In the genomic region with DNA sequence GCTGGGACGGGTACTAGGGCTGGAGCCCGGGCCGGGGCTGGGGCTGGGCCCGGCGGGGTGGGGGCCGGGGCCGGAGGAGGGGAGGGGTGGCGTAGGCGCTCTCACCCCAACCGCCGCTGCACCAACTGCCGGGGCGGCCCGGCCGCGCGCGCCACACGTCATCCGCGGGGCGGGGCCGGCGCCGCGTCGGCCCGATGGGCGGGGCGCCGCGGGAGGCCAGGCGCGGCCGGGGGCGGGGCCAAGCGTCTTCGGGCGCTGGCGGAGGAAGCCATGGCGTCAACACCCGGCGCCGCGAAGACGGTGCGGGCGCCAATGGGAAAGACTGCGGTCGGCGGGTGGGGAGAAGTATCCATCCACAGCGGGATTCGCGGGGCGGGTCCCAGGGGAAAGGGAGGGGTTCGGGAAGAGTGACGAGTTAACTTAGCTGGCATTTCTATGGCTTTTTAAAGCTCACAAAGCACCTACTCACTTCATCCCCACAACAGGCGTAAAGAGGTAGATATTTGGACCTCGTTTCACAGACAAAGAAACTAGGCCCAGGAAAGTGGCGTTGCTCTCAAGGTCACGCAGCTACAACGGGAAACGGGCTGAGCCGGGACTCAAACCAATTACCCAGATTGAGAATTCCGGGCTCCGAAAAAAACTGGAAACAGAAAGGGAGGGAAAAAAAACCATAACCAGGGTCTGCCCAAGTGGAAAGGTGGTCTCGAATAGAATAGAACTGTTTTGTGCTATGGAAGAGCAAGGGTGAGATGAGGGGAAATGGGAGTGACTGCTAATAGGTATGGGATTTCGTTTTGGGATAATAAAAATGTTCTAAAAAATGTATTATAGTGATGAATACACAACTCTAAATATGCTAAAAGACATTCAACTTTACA, we compare ENCODE assay signal across 8 cellular contexts. TPM values are rescaled to one million over a fixed set of nuclear protein-coding genes. Genes with fewer than 3 reads are reported as not detected.
DNase-seq lines count a peak whose midpoint lies in the region; ATAC-seq and TF ChIP-seq lines count a peak whose summit lies in the region.

A gene with protein sequence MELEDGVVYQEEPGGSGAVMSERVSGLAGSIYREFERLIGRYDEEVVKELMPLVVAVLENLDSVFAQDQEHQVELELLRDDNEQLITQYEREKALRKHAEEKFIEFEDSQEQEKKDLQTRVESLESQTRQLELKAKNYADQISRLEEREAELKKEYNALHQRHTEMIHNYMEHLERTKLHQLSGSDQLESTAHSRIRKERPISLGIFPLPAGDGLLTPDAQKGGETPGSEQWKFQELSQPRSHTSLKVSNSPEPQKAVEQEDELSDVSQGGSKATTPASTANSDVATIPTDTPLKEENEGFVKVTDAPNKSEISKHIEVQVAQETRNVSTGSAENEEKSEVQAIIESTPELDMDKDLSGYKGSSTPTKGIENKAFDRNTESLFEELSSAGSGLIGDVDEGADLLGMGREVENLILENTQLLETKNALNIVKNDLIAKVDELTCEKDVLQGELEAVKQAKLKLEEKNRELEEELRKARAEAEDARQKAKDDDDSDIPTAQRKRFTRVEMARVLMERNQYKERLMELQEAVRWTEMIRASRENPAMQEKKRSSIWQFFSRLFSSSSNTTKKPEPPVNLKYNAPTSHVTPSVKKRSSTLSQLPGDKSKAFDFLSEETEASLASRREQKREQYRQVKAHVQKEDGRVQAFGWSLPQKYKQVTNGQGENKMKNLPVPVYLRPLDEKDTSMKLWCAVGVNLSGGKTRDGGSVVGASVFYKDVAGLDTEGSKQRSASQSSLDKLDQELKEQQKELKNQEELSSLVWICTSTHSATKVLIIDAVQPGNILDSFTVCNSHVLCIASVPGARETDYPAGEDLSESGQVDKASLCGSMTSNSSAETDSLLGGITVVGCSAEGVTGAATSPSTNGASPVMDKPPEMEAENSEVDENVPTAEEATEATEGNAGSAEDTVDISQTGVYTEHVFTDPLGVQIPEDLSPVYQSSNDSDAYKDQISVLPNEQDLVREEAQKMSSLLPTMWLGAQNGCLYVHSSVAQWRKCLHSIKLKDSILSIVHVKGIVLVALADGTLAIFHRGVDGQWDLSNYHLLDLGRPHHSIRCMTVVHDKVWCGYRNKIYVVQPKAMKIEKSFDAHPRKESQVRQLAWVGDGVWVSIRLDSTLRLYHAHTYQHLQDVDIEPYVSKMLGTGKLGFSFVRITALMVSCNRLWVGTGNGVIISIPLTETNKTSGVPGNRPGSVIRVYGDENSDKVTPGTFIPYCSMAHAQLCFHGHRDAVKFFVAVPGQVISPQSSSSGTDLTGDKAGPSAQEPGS (N-terminal part only) (minus strand): TSS at position 130 of the 881 bp plus-strand sequence. CDS start 212 bp downstream, outside the sequence.

- H3K4me3 Mint-ChIP-seq in brain, result peak within 1 kb of the TSS; percentile 93 to 98 (median 97)

- H3K4me1 Mint-ChIP-seq in brain, result peaks cover 57% of the 10 kb centered on the region

- ATAC-seq in HG03064 (IDR thresholded peaks at IDR 0.05; ENCODE audit: low read depth, unreplicated experiment), result peak; percentile 60

- DNase-seq in SIG-M5 treated with dmso at 0.1 percent for 504 hours (lab: John Stamatoyannopoulos, UW; ENCODE audit: unreplicated experiment), result peak; percentile 97
- no peak for DNase-seq in SIG-M5 (lab: John Stamatoyannopoulos, UW)
- peak; percentile 81 for DNase-seq in NCI-H2107 treated with DMSO at 0.1 percent for 48 hours (lab: John Stamatoyannopoulos, UW; ENCODE audit: unreplicated experiment)
- DNase-seq in UCSD-AML1 (lab: John Stamatoyannopoulos, UW; ENCODE audit: unreplicated experiment), result peak; percentile 97
- peak; percentile 93 for DNase-seq in skeletal muscle cell (ENCODE audit: low read depth)

- H3K4me3 ChIP-seq in iPS-11a (ENCODE audit: low read depth, low read length) (peak within 1 kb of the TSS; percentile 97), skeletal muscle cell (ENCODE audit: low read depth, low read length) (peak within 1 kb of the TSS; percentile 98)

- H3K27me3 Mint-ChIP-seq in brain, result peaks cover 10% of the 10 kb centered on the region

- no peak for TF ChIP-seq CTCF in brain (conservative IDR thresholded peaks at IDR 0.05)

- no peaks in the 10 kb centered on the region for H3K9me3 Mint-ChIP-seq in brain

- peak within 1 kb of the TSS; percentile 98 to 100 (median 99) for H3K27ac Mint-ChIP-seq in brain

- peaks cover 9% of the 10 kb centered on the region for H3K36me3 Mint-ChIP-seq in brain

RNA-seq across cellular contexts. Expression of the gene that starts here (rescaled TPM):
- polyA plus RNA-seq in brain (ENCODE audit: insufficient read depth, low read depth, low replicate concordance), result 41.6 TPM
